29 cellular contexts compared by ENCODE assay signal in the genomic region with DNA sequence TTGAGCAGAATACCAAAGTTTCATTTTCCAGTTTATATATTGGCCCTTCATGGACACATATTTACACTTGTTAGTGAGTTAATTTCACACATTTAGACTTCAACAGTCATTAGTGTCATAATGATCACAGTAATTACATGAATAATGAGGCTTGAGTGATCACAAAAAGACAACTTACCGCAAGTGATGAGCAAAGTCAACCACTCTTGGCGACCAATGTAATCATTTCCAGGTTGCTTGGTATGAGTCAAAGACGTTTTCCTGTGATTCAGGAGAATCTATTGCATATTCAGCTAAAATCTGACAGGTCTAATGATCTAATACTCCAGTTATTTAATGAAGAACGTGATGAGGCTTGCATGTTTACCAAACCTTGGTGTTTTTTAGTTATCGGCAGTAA.
"Had no signal": no experiment of that assay in that cellular context is flagged by ENCODE, and none has a peak within 500 bp of the region (broad histone marks: within the 10 kb centered on the region; RNA-seq: fewer than 3 reads in every experiment).

No MANE protein-coding gene starts in this region.

- H3K27me3 ChIP-seq: esophagus squamous epithelium, stomach, suprapubic skin, tibial nerve had no signal

- H3K4me1 Mint-ChIP-seq: activated T-helper 17 cell treated with anti-CD3 and anti-CD28 coated beads, Interleukin-2, amount 50 U/mL, for 72 hours; brain; naive B cell; neural crest cell; stimulated activated memory B cell treated with anti-CD40 and anti-IgM and Interleukin-4, amounts not matched to agents 10 μg/mL and 1 μg/mL and 100 μg/mL, for 72 hours had no signal

- H3K27me3 Mint-ChIP-seq: activated T-cell treated with anti-CD3 and anti-CD28 coated beads, Interleukin-2, amount 50 U/mL, for 24 hours; activated T-helper 17 cell treated with anti-CD3 and anti-CD28 coated beads, Interleukin-2, amount 50 U/mL, for 72 hours; brain; naive B cell; stimulated activated memory B cell treated with anti-CD40 and anti-IgM and Interleukin-4, amounts not matched to agents 10 μg/mL and 1 μg/mL and 100 μg/mL, for 72 hours had no signal

- H3K9me3 ChIP-seq: esophagus squamous epithelium, stomach, suprapubic skin had no signal

- ATAC-seq: activated naive CD4-positive, alpha-beta T cell treated with anti-CD3 and anti-CD28 coated beads, Interleukin-2, amount 50 U/mL, for 72 hours; activated T-helper 17 cell treated with anti-CD3 and anti-CD28 coated beads, Interleukin-2, amount 50 U/mL, for 72 hours; heart right ventricle; left lobe of liver; lower lobe of right lung; sciatic nerve; stimulated activated memory B cell treated with anti-CD40 and anti-IgM and Interleukin-4, amounts not matched to agents 10 μg/mL and 1 μg/mL and 100 μg/mL, for 72 hours had no signal

- H3K27ac Mint-ChIP-seq: activated naive CD4-positive, alpha-beta T cell treated with anti-CD3 and anti-CD28 coated beads, Interleukin-2, amount 50 U/mL, for 72 hours; activated T-cell treated with anti-CD3 and anti-CD28 coated beads, Interleukin-2, amount 50 U/mL, for 24 hours; activated T-helper 17 cell treated with anti-CD3 and anti-CD28 coated beads, Interleukin-2, amount 50 U/mL, for 72 hours; naive B cell; stimulated activated memory B cell treated with anti-CD40 and anti-IgM and Interleukin-4, amounts not matched to agents 10 μg/mL and 1 μg/mL and 100 μg/mL, for 72 hours; T-helper 2 cell treated with Interferon-gamma antibody and Interleukin-4, amounts not matched to agents 5 μg/mL and 100 μg/mL, for 36 hours had no signal

- H3K36me3 Mint-ChIP-seq: activated naive CD4-positive, alpha-beta T cell treated with anti-CD3 and anti-CD28 coated beads, Interleukin-2, amount 50 U/mL, for 72 hours; brain; naive B cell; stimulated activated memory B cell treated with anti-CD40 and anti-IgM and Interleukin-4, amounts not matched to agents 10 μg/mL and 1 μg/mL and 100 μg/mL, for 72 hours had no signal

- FAIRE-seq: endothelial cell of umbilical vein, kidney had no signal

- H3K4me1 ChIP-seq: esophagus squamous epithelium, heart right ventricle, lower lobe of right lung, stomach, suprapubic skin, tibial nerve had no signal

- H3K4me3 ChIP-seq: esophagus squamous epithelium, heart right ventricle, lower lobe of right lung, smooth muscle cell, stomach, suprapubic skin, tibial nerve had no signal

- H3K4me3 Mint-ChIP-seq: activated T-cell treated with anti-CD3 and anti-CD28 coated beads, Interleukin-2, amount 50 U/mL, for 24 hours; activated T-helper 17 cell treated with anti-CD3 and anti-CD28 coated beads, Interleukin-2, amount 50 U/mL, for 72 hours; brain; naive B cell; neural crest cell; stimulated activated memory B cell treated with anti-CD40 and anti-IgM and Interleukin-4, amounts not matched to agents 10 μg/mL and 1 μg/mL and 100 μg/mL, for 72 hours; T-helper 2 cell treated with Interferon-gamma antibody and Interleukin-4, amounts not matched to agents 5 μg/mL and 100 μg/mL, for 36 hours had no signal

- H3K27ac ChIP-seq: esophagus squamous epithelium, heart right ventricle, lower lobe of right lung, stomach, suprapubic skin, tibial nerve, WERI-Rb-1 had no signal

- DNase-seq: activated CD4-positive, CD25-positive, alpha-beta regulatory T cell treated with anti-CD3 and anti-CD28 coated beads, Interleukin-2, amount 50 U/mL, for 72 hours; activated CD8-positive, alpha-beta memory T cell treated with anti-CD3 and anti-CD28 coated beads for 24 hours; activated CD8-positive, alpha-beta memory T cell treated with anti-CD3 and anti-CD28 coated beads, Interleukin-2, amount 50 U/mL, for 4 hours; activated T-cell treated with anti-CD3 and anti-CD28 coated beads, Interleukin-2, amount 50 U/mL, for 24 hours; aorta; central memory CD4-positive, alpha-beta T cell; dermis blood vessel endothelial cell; effector memory CD4-positive, alpha-beta T cell; esophagus squamous epithelium; heart right ventricle; kidney; lower lobe of right lung; naive B cell; occipital lobe; stimulated activated CD4-positive, alpha-beta T cell treated with anti-CD3 and anti-CD28 coated beads, Interleukin-15, amount 100 ng/mL, for 24 hours; stomach; WERI-Rb-1 had no signal

- H3K36me3 ChIP-seq: esophagus squamous epithelium, heart right ventricle, lower lobe of right lung, stomach, suprapubic skin, tibial nerve, WERI-Rb-1 had no signal
